Comparison of ENCODE assay signal across 17 cellular contexts in the genomic region with DNA sequence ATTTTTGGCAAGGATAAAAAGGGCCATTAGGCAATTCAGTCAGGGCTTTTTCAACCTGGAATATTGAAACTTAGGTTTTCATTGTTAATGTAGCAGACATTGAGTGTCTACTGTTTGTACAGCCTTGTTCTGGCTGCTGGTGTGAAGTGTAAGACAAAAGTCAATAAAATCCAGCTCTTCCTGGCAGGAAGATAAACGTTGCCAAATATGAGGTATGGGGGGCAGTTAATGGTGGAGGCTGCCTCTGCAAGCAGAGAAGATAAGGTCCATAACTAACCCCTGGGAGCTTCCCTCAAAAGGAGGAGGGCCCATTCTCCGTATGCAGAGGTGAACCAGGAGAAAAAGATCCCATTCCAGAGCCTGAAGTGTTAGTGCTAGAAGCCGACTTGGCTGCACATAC. TPM values are rescaled to one million over a fixed set of nuclear protein-coding genes. Genes with fewer than 3 reads are reported as not detected.
"Had no signal": no experiment of that assay in that cellular context is flagged by ENCODE, and none has a peak within 500 bp of the region (broad histone marks: within the 10 kb centered on the region; RNA-seq: fewer than 3 reads in every experiment).

No MANE protein-coding gene starts in this region.

- ATAC-seq: activated CD4-positive, alpha-beta T cell treated with anti-CD3 and anti-CD28 coated beads for 36 hours; activated T-cell treated with anti-CD3 and anti-CD28 coated beads, Interleukin-2, amount 50 U/mL, for 4 hours; left colon; natural killer cell had no signal

- DNase-seq: activated CD4-positive, alpha-beta memory T cell treated with anti-CD3 and anti-CD28 coated beads for 36 hours; activated CD4-positive, alpha-beta T cell treated with anti-CD3 and anti-CD28 coated beads for 36 hours; activated effector memory CD4-positive, alpha-beta T cell treated with Interleukin-2 at 50 U/mL for 16 hours; activated naive CD4-positive, alpha-beta T cell treated with anti-CD3 and anti-CD28 coated beads, Interleukin-2, amount 50 U/mL, for 16 hours; activated T-cell treated with anti-CD3 and anti-CD28 coated beads, Interleukin-2, amount 50 U/mL, for 4 hours; adrenal gland; left colon; natural killer cell; stimulated activated CD4-positive, alpha-beta T cell treated with anti-CD3 and anti-CD28 coated beads, Interleukin-2, amount 100 ng/mL, for 48 hours; stimulated activated naive CD4-positive, alpha-beta T cell; transverse colon had no signal

- H3K4me3 ChIP-seq: adrenal gland, cardiac muscle cell, esophagus muscularis mucosa, transverse colon had no signal

- FAIRE-seq: endometrium, islet of Langerhans had no signal

- H3K4me1 ChIP-seq: adrenal gland, transverse colon had no signal

- H3K4me3 Mint-ChIP-seq: activated CD4-positive, alpha-beta memory T cell treated with anti-CD3 and anti-CD28 coated beads for 36 hours; activated CD4-positive, alpha-beta T cell treated with anti-CD3 and anti-CD28 coated beads for 36 hours; activated T-cell treated with anti-CD3 and anti-CD28 coated beads, Interleukin-2, amount 50 U/mL, for 4 hours; memory B cell; natural killer cell had no signal

- H3K27me3 ChIP-seq: adrenal gland, cardiac muscle cell, esophagus muscularis mucosa, transverse colon had no signal

- H3K27ac Mint-ChIP-seq: activated CD4-positive, alpha-beta memory T cell treated with anti-CD3 and anti-CD28 coated beads for 36 hours; activated CD4-positive, alpha-beta T cell treated with anti-CD3 and anti-CD28 coated beads for 36 hours; memory B cell; natural killer cell had no signal

- H3K9me3 ChIP-seq: adrenal gland, esophagus muscularis mucosa had no signal

- H3K9me3 Mint-ChIP-seq: activated CD4-positive, alpha-beta memory T cell treated with anti-CD3 and anti-CD28 coated beads for 36 hours; activated T-cell treated with anti-CD3 and anti-CD28 coated beads, Interleukin-2, amount 50 U/mL, for 4 hours; natural killer cell had no signal

- H3K27ac ChIP-seq: adrenal gland, cardiac muscle cell, esophagus muscularis mucosa, transverse colon had no signal

- H3K36me3 ChIP-seq: adrenal gland, cardiac muscle cell, esophagus muscularis mucosa, transverse colon had no signal

- H3K4me1 Mint-ChIP-seq: memory B cell, natural killer cell had no signal

- H3K36me3 Mint-ChIP-seq: activated CD4-positive, alpha-beta memory T cell treated with anti-CD3 and anti-CD28 coated beads for 36 hours; natural killer cell had no signal

RNA-seq across cellular contexts. Expression of a gene that starts 19.7 kb away (rescaled TPM):
- total RNA-seq: activated CD4-positive, alpha-beta memory T cell treated with anti-CD3 and anti-CD28 coated beads for 36 hours; activated CD4-positive, alpha-beta T cell treated with anti-CD3 and anti-CD28 coated beads for 36 hours; activated T-cell treated with anti-CD3 and anti-CD28 coated beads, Interleukin-2, amount 50 U/mL, for 4 hours had no signal

RNA-seq across cellular contexts. Expression of a gene that starts 45.9 kb away (rescaled TPM):
- total RNA-seq: activated CD4-positive, alpha-beta memory T cell treated with anti-CD3 and anti-CD28 coated beads for 36 hours; natural killer cell; subcutaneous adipose tissue had no signal
- polyA plus RNA-seq: cardiac muscle cell had no signal
